ENCODE assay signal across 2 cellular contexts in genomic region chr14:96178674-96179321, GRCh38.
A peak's percentile ranks its signal among the peaks of the same experiment; 100 is the strongest.
TF ChIP-seq lines count a peak whose summit lies in the region.

No MANE protein-coding gene starts in this region.

TF ChIP-seq in HEK293, 187 proteins besides CTCF, POLR2A, EP300 and RAD21 (continued from another document):
- TF ChIP-seq PRDM10 (tag by site-specific recombination; IDR thresholded peaks at IDR 0.05) (0 out of 2 replicates have a peak, but pooled peaks have one; percentile 8), ZNF280D (tag by site-specific recombination; IDR thresholded peaks at IDR 0.05) (no peak)
TF ChIP-seq in HEK293: peak in this region for 1.

TF ChIP-seq in GM12878, 131 proteins besides CTCF, POLR2A, EP300 and RAD21 (continued from another document):
- TF ChIP-seq ELK1 (IDR thresholded peaks at IDR 0.05; ENCODE audit: low read depth, low read length) (0 out of 2 replicates have a peak, but pooled peaks have one; percentile 14), KLF5 (IDR thresholded peaks at IDR 0.05; ENCODE audit: partially characterized antibody) (no peak), ATF3 (IDR thresholded peaks at IDR 0.05; ENCODE audit: borderline replicate concordance, extremely low read depth, low read depth, low read length) (no peak), BHLHE40 (IDR thresholded peaks at IDR 0.05; ENCODE audit: borderline replicate concordance in 1 of 2, low read depth in 2 of 2, low read length in 1 of 2) (peak in 1 of 2 experiments; percentile 41; a peak in 1 of 4 replicates)
